ENCODE assay signal across 28 cellular contexts in genomic region chr15:68721886-68722285, GRCh38.
A peak's percentile ranks its signal among the peaks of the same experiment; 100 is the strongest.
DNase-seq lines count a peak whose midpoint lies in the region; FAIRE-seq and TF ChIP-seq lines count a peak whose summit lies in the region.
"Had no signal": no experiment of that assay in that cellular context is flagged by ENCODE, and none has a peak within 500 bp of the region (broad histone marks: within the 10 kb centered on the region; RNA-seq: fewer than 3 reads in every experiment).

No MANE protein-coding gene starts in this region.

- TF ChIP-seq CTCF in dorsolateral prefrontal cortex (IDR thresholded peaks at IDR 0.05 in 54 of 56, conservative IDR thresholded peaks at IDR 0.05 in 2 of 56; ENCODE audit: low read depth in 1 of 56, partially characterized antibody in 56 of 56), result no peak

- H3K27me3 ChIP-seq in dorsolateral prefrontal cortex, result no peaks in the 10 kb centered on the region
- H3K27me3 ChIP-seq: BE2C, BLaER1 had no signal

- intact Hi-C loops in dorsolateral prefrontal cortex (cut with DNase I), result loop anchor here in 1 of 2 donors (10.0 kb wide), 1 partner anchor 337 kb away; no protein-coding TSS in a partner anchor

- peaks cover 8% of the 10 kb centered on the region for H3K27me3 Mint-ChIP-seq in activated CD4-positive, alpha-beta memory T cell treated with anti-CD3 and anti-CD28 coated beads, Interleukin-2, amount 10 ng/mL, durations not matched to agents 7 days and 5 days

- H3K4me3 Mint-ChIP-seq in activated CD4-positive, alpha-beta memory T cell treated with anti-CD3 and anti-CD28 coated beads, Interleukin-2, amount 10 ng/mL, durations not matched to agents 7 days and 5 days, result no peak overlapping the region
- H3K4me3 Mint-ChIP-seq: CD14-positive monocyte; CD4-positive, alpha-beta memory T cell; CD4-positive, CD25-positive, alpha-beta regulatory T cell; CD8-positive, alpha-beta memory T cell had no signal

- FAIRE-seq in GM19239 (lab: Jason Lieb, UNC), result no peak
- FAIRE-seq: A204.1, GM12878, GM12892, GM18507 had no signal

- DNase-seq in dorsolateral prefrontal cortex (peak in 1 of 10 donors; percentile 1), medulla oblongata (ENCODE audit: extremely low spot score) (peak; percentile 52), pons (ENCODE audit: low spot score) (peak; percentile 70), NCI-H446 (lab: John Stamatoyannopoulos, UW) (no peak), GM19239 (ENCODE audit: insufficient read length, low spot score) (no peak), germinal center (ENCODE audit: low spot score) (no peak)
- DNase-seq in activated CD4-positive, alpha-beta memory T cell treated with anti-CD3 and anti-CD28 coated beads, Interleukin-2, amount 10 ng/mL, durations not matched to agents 7 days and 5 days, result no peak
- DNase-seq: 8988T; ACHN; BE2C; C1 segment of cervical spinal cord; CD4-positive, alpha-beta memory T cell; CD4-positive, CD25-positive, alpha-beta regulatory T cell; CD8-positive, alpha-beta memory T cell; COR-L47; DMS 273 treated with DMSO at 0.1 percent for 48 hours; DMS153; DMS53; DMS79; DND-41; EL; GDM1 had no signal

- H3K27ac Mint-ChIP-seq in activated CD4-positive, alpha-beta memory T cell treated with anti-CD3 and anti-CD28 coated beads, Interleukin-2, amount 10 ng/mL, durations not matched to agents 7 days and 5 days, result no peak overlapping the region
- H3K27ac Mint-ChIP-seq: CD4-positive, alpha-beta memory T cell; CD4-positive, CD25-positive, alpha-beta regulatory T cell; CD8-positive, alpha-beta memory T cell had no signal

- H3K9me3 Mint-ChIP-seq in activated CD4-positive, alpha-beta memory T cell treated with anti-CD3 and anti-CD28 coated beads, Interleukin-2, amount 10 ng/mL, durations not matched to agents 7 days and 5 days, result no peaks in the 10 kb centered on the region
- H3K9me3 Mint-ChIP-seq: CD14-positive monocyte; CD4-positive, alpha-beta memory T cell; CD8-positive, alpha-beta memory T cell had no signal

- CTCF ChIA-PET in activated CD4-positive, alpha-beta memory T cell treated with anti-CD3 and anti-CD28 coated beads, Interleukin-2, amount 10 ng/mL, durations not matched to agents 7 days and 5 days (lab: Charles Lee), result no interaction called here

- H3K27ac ChIP-seq in dorsolateral prefrontal cortex, result peak overlapping the region in 31 of 59 donors; percentile 8 to 80 (median 51)
- H3K27ac ChIP-seq: BLaER1 had no signal

- POLR2A ChIA-PET in activated CD4-positive, alpha-beta memory T cell treated with anti-CD3 and anti-CD28 coated beads, Interleukin-2, amount 10 ng/mL, durations not matched to agents 7 days and 5 days (lab: Charles Lee), result no interaction called here

- no peaks in the 10 kb centered on the region for H3K4me1 Mint-ChIP-seq in activated CD4-positive, alpha-beta memory T cell treated with anti-CD3 and anti-CD28 coated beads, Interleukin-2, amount 10 ng/mL, durations not matched to agents 7 days and 5 days
- H3K4me1 Mint-ChIP-seq: CD4-positive, alpha-beta memory T cell; CD4-positive, CD25-positive, alpha-beta regulatory T cell; CD8-positive, alpha-beta memory T cell had no signal

- H3K36me3 Mint-ChIP-seq in activated CD4-positive, alpha-beta memory T cell treated with anti-CD3 and anti-CD28 coated beads, Interleukin-2, amount 10 ng/mL, durations not matched to agents 7 days and 5 days (ENCODE audit: low read depth), result no peaks in the 10 kb centered on the region
- H3K36me3 Mint-ChIP-seq: CD14-positive monocyte; CD4-positive, alpha-beta memory T cell; CD4-positive, CD25-positive, alpha-beta regulatory T cell; CD8-positive, alpha-beta memory T cell had no signal

- no peak overlapping the region for H3K4me3 ChIP-seq in dorsolateral prefrontal cortex
- H3K4me3 ChIP-seq: BLaER1, GM12878 had no signal

Comparison
In these comparisons a context has a peak if more than half of its experiments do, and no peak if none do; other contexts are left out.
1. DNase-seq: peak in medulla oblongata (single experiment) and pons (single experiment); none in NCI-H446 (0 of 2), GM19239 (single experiment), germinal center (single experiment) and activated CD4-positive, alpha-beta memory T cell treated with anti-CD3 and anti-CD28 coated beads, Interleukin-2, amount 10 ng/mL, durations not matched to agents 7 days and 5 days (single experiment).